ENCODE assay signal across 2 cellular contexts in genomic region chr18:59358611-59359575, GRCh38.
TF ChIP-seq lines count a peak whose summit lies in the region.

Gene LMAN1, minus strand, starts transcription at chr18:59359265. Its CDS starts 21 bp downstream, at chr18:59359244.

TF ChIP-seq in IMR-90, 13 proteins besides CTCF, POLR2A, EP300 and RAD21:
- TF ChIP-seq FOS (IDR thresholded peaks at IDR 0.05; ENCODE audit: low read depth, low read length): no peak
- no peak for TF ChIP-seq SMC3 (IDR thresholded peaks at IDR 0.05; ENCODE audit: low read depth, low read length)
- TF ChIP-seq MXI1 (IDR thresholded peaks at IDR 0.05; ENCODE audit: borderline replicate concordance, low read depth, low read length): peak; percentile 11; the same call in 1 of the 2 replicates
- no peak for TF ChIP-seq MAFK (IDR thresholded peaks at IDR 0.05; ENCODE audit: low read depth, low read length)
- peak; percentile 88; the same call in 1 of the 2 replicates for TF ChIP-seq CHD1 (IDR thresholded peaks at IDR 0.05; ENCODE audit: low read depth, low read length)
- no peak for TF ChIP-seq BHLHE40 (IDR thresholded peaks at IDR 0.05; ENCODE audit: low read depth, low read length)
- no peak for TF ChIP-seq ELK1 (IDR thresholded peaks at IDR 0.05; ENCODE audit: borderline replicate concordance, low read depth, low read length)
- TF ChIP-seq MAZ (IDR thresholded peaks at IDR 0.05; ENCODE audit: borderline replicate concordance, low read depth, low read length): peak; percentile 90
- TF ChIP-seq RFX5 (IDR thresholded peaks at IDR 0.05; ENCODE audit: low read depth, low read length): no peak
- TF ChIP-seq RCOR1 (IDR thresholded peaks at IDR 0.05; ENCODE audit: insufficient replicate concordance, low read length): no peak
- no peak for TF ChIP-seq NFE2L2 (IDR thresholded peaks at IDR 0.05; ENCODE audit: low read depth, low read length)
- peak; percentile 26; the same call in 1 of the 2 replicates for TF ChIP-seq USF2 (IDR thresholded peaks at IDR 0.05; ENCODE audit: low read depth, low read length)
- peak; percentile 4; the same call in 1 of the 2 replicates for TF ChIP-seq CEBPB (IDR thresholded peaks at IDR 0.05; ENCODE audit: low read depth, low read length)

TF ChIP-seq in endothelial cell of umbilical vein, 7 proteins besides CTCF, POLR2A, EP300 and RAD21:
- TF ChIP-seq EZH2 (IDR thresholded peaks at IDR 0.05; ENCODE audit: borderline replicate concordance, low read depth, low read length, severe bottlenecking) (no peak), JUN (IDR thresholded peaks at IDR 0.05; ENCODE audit: borderline replicate concordance, insufficient read depth, insufficient read length, low read depth) (no peak), POLR2AphosphoS5 (IDR thresholded peaks at IDR 0.05; ENCODE audit: insufficient read depth, low read depth, low read length) (peak; percentile 71), GATA2 (IDR thresholded peaks at IDR 0.05; ENCODE audit: insufficient read depth, insufficient read length, low read depth, low read length) (no peak), MYC (IDR thresholded peaks at IDR 0.05; ENCODE audit: low read depth, low read length) (no peak), MAX (IDR thresholded peaks at IDR 0.05; ENCODE audit: insufficient read depth, insufficient read length) (no peak)
